ENCODE assay signal across 30 cellular contexts in genomic region chr3:61983479-61983878, GRCh38.
"Had no signal": no experiment of that assay in that cellular context is flagged by ENCODE, and none has a peak within 500 bp of the region (broad histone marks: within the 10 kb centered on the region; RNA-seq: fewer than 3 reads in every experiment).

No MANE protein-coding gene starts in this region.

- H3K4me1 ChIP-seq: breast epithelium had no signal

- ATAC-seq: activated T-cell treated with anti-CD3 and anti-CD28 coated beads, Interleukin-2, amount 50 U/mL, for 72 hours; Panc1; T-helper 17 cell had no signal

- H3K36me3 Mint-ChIP-seq: activated CD4-positive, alpha-beta memory T cell treated with anti-CD3 and anti-CD28 coated beads for 36 hours; activated naive CD8-positive, alpha-beta T cell treated with anti-CD3 and anti-CD28 coated beads, Interleukin-2, amount 10 ng/mL, durations not matched to agents 7 days and 5 days had no signal

- H3K4me1 Mint-ChIP-seq: activated CD4-positive, alpha-beta T cell treated with anti-CD3 and anti-CD28 coated beads, Interleukin-2, amount 10 ng/mL, durations not matched to agents 7 days and 5 days; activated naive CD8-positive, alpha-beta T cell treated with anti-CD3 and anti-CD28 coated beads, Interleukin-2, amount 10 ng/mL, durations not matched to agents 7 days and 5 days; T-helper 17 cell had no signal

- FAIRE-seq: TTC549 had no signal

- H3K27ac Mint-ChIP-seq: activated CD4-positive, alpha-beta memory T cell treated with anti-CD3 and anti-CD28 coated beads for 36 hours; activated CD4-positive, alpha-beta T cell treated with anti-CD3 and anti-CD28 coated beads, Interleukin-2, amount 10 ng/mL, durations not matched to agents 7 days and 5 days; activated naive CD8-positive, alpha-beta T cell treated with anti-CD3 and anti-CD28 coated beads, Interleukin-2, amount 10 ng/mL, durations not matched to agents 7 days and 5 days; activated T-cell treated with anti-CD3 and anti-CD28 coated beads, Interleukin-2, amount 50 U/mL, for 72 hours; T-helper 17 cell had no signal

- H3K9me3 ChIP-seq: adrenal gland, breast epithelium, MG63 had no signal

- H3K27me3 Mint-ChIP-seq: activated CD4-positive, alpha-beta memory T cell treated with anti-CD3 and anti-CD28 coated beads for 36 hours; T-helper 17 cell had no signal

- H3K27ac ChIP-seq: adrenal gland, breast epithelium, KMS-11, RWPE1, VCaP had no signal

- H3K27me3 ChIP-seq: adrenal gland, breast epithelium, MG63 had no signal

- H3K9ac ChIP-seq: KMS-11 had no signal

- DNase-seq: activated CD4-positive, alpha-beta memory T cell treated with anti-CD3 and anti-CD28 coated beads for 36 hours; activated CD4-positive, alpha-beta T cell treated with anti-CD3 and anti-CD28 coated beads, Interleukin-2, amount 10 ng/mL, durations not matched to agents 7 days and 5 days; activated CD4-positive, CD25-positive, alpha-beta regulatory T cell; activated CD8-positive, alpha-beta memory T cell treated with anti-CD3 and anti-CD28 coated beads for 24 hours; activated naive CD4-positive, alpha-beta T cell treated with anti-CD3 and anti-CD28 coated beads, Interleukin-2, amount 50 U/mL, for 16 hours; activated naive CD8-positive, alpha-beta T cell treated with anti-CD3 and anti-CD28 coated beads, Interleukin-2, amount 10 ng/mL, durations not matched to agents 7 days and 5 days; activated T-cell treated with anti-CD3 and anti-CD28 coated beads, Interleukin-2, amount 50 U/mL, for 72 hours; adrenal gland; anterior cingulate cortex; central memory CD4-positive, alpha-beta T cell; MG63; MV-4-11; NCI-H1092 treated with DMSO at 0.1 percent for 48 hours; NCI-H1417 treated with DMSO at 0.1 percent for 48 hours; NCI-H1694; NCI-H2029 treated with DMSO at 0.1 percent for 48 hours; NCI-H345; NCI-H510A; NCI-H526 treated with DMSO at 0.1 percent for 48 hours; NCI-H82; OCI-M1; SIG-M5; T-helper 17 cell; T-helper 9 cell had no signal

- H3K9me3 Mint-ChIP-seq: activated CD4-positive, alpha-beta memory T cell treated with anti-CD3 and anti-CD28 coated beads for 36 hours; activated CD4-positive, alpha-beta T cell treated with anti-CD3 and anti-CD28 coated beads, Interleukin-2, amount 10 ng/mL, durations not matched to agents 7 days and 5 days; activated naive CD8-positive, alpha-beta T cell treated with anti-CD3 and anti-CD28 coated beads, Interleukin-2, amount 10 ng/mL, durations not matched to agents 7 days and 5 days; activated T-cell treated with anti-CD3 and anti-CD28 coated beads, Interleukin-2, amount 50 U/mL, for 72 hours had no signal

- H3K4me3 ChIP-seq: adrenal gland, breast epithelium, MG63 had no signal

- H3K36me3 ChIP-seq: adrenal gland, breast epithelium, MG63 had no signal

- H3K4me2 ChIP-seq: KMS-11 had no signal

- H3K4me3 Mint-ChIP-seq: activated CD4-positive, alpha-beta memory T cell treated with anti-CD3 and anti-CD28 coated beads for 36 hours; activated CD4-positive, alpha-beta T cell treated with anti-CD3 and anti-CD28 coated beads, Interleukin-2, amount 10 ng/mL, durations not matched to agents 7 days and 5 days; activated naive CD8-positive, alpha-beta T cell treated with anti-CD3 and anti-CD28 coated beads, Interleukin-2, amount 10 ng/mL, durations not matched to agents 7 days and 5 days; activated T-cell treated with anti-CD3 and anti-CD28 coated beads, Interleukin-2, amount 50 U/mL, for 72 hours; T-helper 17 cell had no signal
